ENCODE assay signal across 22 cellular contexts in genomic region chr6:46894429-46894828, GRCh38. TPM values are rescaled to one million over a fixed set of nuclear protein-coding genes. Genes with fewer than 3 reads are reported as not detected.
"Had no signal": no experiment of that assay in that cellular context is flagged by ENCODE, and none has a peak within 500 bp of the region (broad histone marks: within the 10 kb centered on the region; RNA-seq: fewer than 3 reads in every experiment).

No MANE protein-coding gene starts in this region.

- DNase-seq: effector CD4-positive, alpha-beta T cell; endodermal cell; heart left ventricle; hypothalamus; kidney glomerular epithelial cell; midbrain; naive thymus-derived CD8-positive, alpha-beta T cell; stimulated activated CD4-positive, alpha-beta T cell treated with anti-CD3 and anti-CD28 coated beads, Interleukin-2, amount 100 ng/mL, for 48 hours; stimulated activated naive CD4-positive, alpha-beta T cell treated with Interleukin-2 at 50 U/mL for 16 hours; thyroid gland; upper lobe of left lung; uterus had no signal

- H3K4me1 ChIP-seq: suprapubic skin, uterus had no signal

- ATAC-seq: left lobe of liver; naive thymus-derived CD8-positive, alpha-beta T cell had no signal

- H3K36me3 ChIP-seq: neutrophil, right atrium auricular region, suprapubic skin, thyroid gland, uterus had no signal

- H3K27me3 ChIP-seq: heart left ventricle, neutrophil, right atrium auricular region, suprapubic skin, thyroid gland, upper lobe of left lung, uterus had no signal

- H3K9me3 ChIP-seq: heart left ventricle, neutrophil, right atrium auricular region, suprapubic skin, thyroid gland, upper lobe of left lung, uterus had no signal

- H3K27ac ChIP-seq: coronary artery, neutrophil, right atrium auricular region, suprapubic skin, uterus had no signal

- FAIRE-seq: frontal cortex had no signal

- H3K4me3 ChIP-seq: coronary artery, heart left ventricle, lung, right atrium auricular region, smooth muscle cell, suprapubic skin, thyroid gland, upper lobe of left lung, uterus had no signal

RNA-seq across cellular contexts. Expression of gene ADGRF5, which starts 27.3 kb away (rescaled TPM):
- total RNA-seq: endodermal cell; naive thymus-derived CD8-positive, alpha-beta T cell; osteocyte had no signal
- polyA plus RNA-seq: naive thymus-derived CD8-positive, alpha-beta T cell; neural cell; smooth muscle cell had no signal
